Comparison of ENCODE assay signal across 7 cellular contexts in the genomic region with DNA sequence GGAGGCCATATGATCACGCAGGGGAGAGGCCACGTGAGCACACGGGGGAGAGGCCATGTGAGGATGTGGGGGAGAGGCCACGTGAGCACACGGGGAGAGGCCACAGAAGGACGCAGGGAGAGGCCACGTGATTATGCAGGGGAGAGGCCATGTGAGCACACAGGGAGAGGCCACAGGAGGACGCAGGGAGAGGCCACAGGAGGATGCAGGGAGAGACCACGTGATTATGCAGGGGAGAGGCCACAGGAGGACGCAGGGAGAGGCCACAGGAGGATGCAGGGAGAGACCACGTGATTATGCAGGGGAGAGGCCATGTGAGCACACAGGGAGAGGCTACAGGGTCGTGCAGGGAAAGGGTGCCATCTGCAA.
DNase-seq lines count a peak whose midpoint lies in the region; ATAC-seq, FAIRE-seq and TF ChIP-seq lines count a peak whose summit lies in the region.
"Not testable (repeated sequence)": the region's sequence is repeated elsewhere in the genome, so short reads cannot be mapped to it uniquely, and the experiment has no call there.

No MANE protein-coding gene starts in this region.

- not testable (repeated sequence) for H3K79me2 ChIP-seq in HCT116 (ENCODE audit: insufficient read depth, low read length)

- not testable (repeated sequence) for H3K9ac ChIP-seq in BLaER1 treated with 17β-estradiol and CSF1 and Interleukin-3, amounts not matched to agents 10 nM and 100 nM; HCT116 (ENCODE audit: low read length); neuronal stem cell (ENCODE audit: low read depth, low read length, poor library complexity)

- H2BK5ac ChIP-seq in neuronal stem cell (ENCODE audit: low read length): not testable (repeated sequence)

- TF ChIP-seq RAD21 in HCT116 (IDR thresholded peaks at IDR 0.05; ENCODE audit: low read depth): not testable (repeated sequence)

- intact Hi-C loops in HCT116 (cut with micrococcal nuclease); upper lobe of right lung (cut with DNase I): not testable (repeated sequence)

- WGBS in neuronal stem cell (ENCODE audit: extremely low coverage in 2 of 2, insufficient read length in 2 of 2, insufficient replicate concordance in 1 of 2), 2 donors: no CpG with 5 or more reads among the region's 12 CpGs

- H3K36me3 ChIP-seq in BLaER1 treated with 17β-estradiol and CSF1 and Interleukin-3, amounts not matched to agents 10 nM and 100 nM; HCT116 (ENCODE audit: control insufficient read depth in 1 of 2, insufficient read depth in 2 of 2, low read length in 2 of 2); bronchial epithelial cell (ENCODE audit: control insufficient read depth, insufficient read depth, low read length); neuronal stem cell (replicated peaks in 1 of 2; ENCODE audit: control insufficient read depth in 2 of 2, insufficient read depth in 2 of 2, low read length in 2 of 2); upper lobe of right lung: not testable (repeated sequence)

- not testable (repeated sequence) for H2BK15ac ChIP-seq in neuronal stem cell (ENCODE audit: low read length)

- not testable (repeated sequence) for H3K4me3 Mint-ChIP-seq in T-cell; effector memory CD8-positive, alpha-beta T cell

- peak overlapping the region; percentile 11 to 63 for H3K27ac Mint-ChIP-seq in T-cell
- H3K27ac Mint-ChIP-seq in effector memory CD8-positive, alpha-beta T cell: peak overlapping the region; percentile 2 to 79

- peaks cover 47 to 66% (median 47%) of the 10 kb centered on the region in 3 donors for H3K4me1 Mint-ChIP-seq in T-cell
- H3K4me1 Mint-ChIP-seq in effector memory CD8-positive, alpha-beta T cell (ENCODE audit: low read depth in 2 of 2): peaks cover 29 to 36% of the 10 kb centered on the region in 2 donors

- H3K27ac ChIP-seq in BLaER1 treated with 17β-estradiol and CSF1 and Interleukin-3, amounts not matched to agents 10 nM and 100 nM: peak overlapping the region in 1 of 11 experiments; percentile 5; a peak in 2 of 22 replicates
- H3K27ac ChIP-seq in HCT116 (ENCODE audit: low read depth, low read length): 0 out of 2 replicates have a peak overlapping the region, but pooled peaks have one; percentile 9
- not testable (repeated sequence) for H3K27ac ChIP-seq in neuronal stem cell (replicated peaks; ENCODE audit: low read length); upper lobe of right lung

- ATAC-seq in HCT116; T-cell (replicated peaks in 1 of 4); effector memory CD8-positive, alpha-beta T cell (replicated peaks): not testable (repeated sequence)
- ATAC-seq in upper lobe of right lung: peak; percentile 52

- not testable (repeated sequence) for H3K27me3 ChIP-seq in BLaER1 treated with 17β-estradiol and CSF1 and Interleukin-3, amounts not matched to agents 10 nM and 100 nM; HCT116 (ENCODE audit: insufficient read depth, low read length); bronchial epithelial cell (ENCODE audit: control insufficient read depth, insufficient read depth, low read length); neuronal stem cell (ENCODE audit: control insufficient read depth in 3 of 3, insufficient read depth in 3 of 3, low read depth in 1 of 3, low read length in 3 of 3); upper lobe of right lung

- H2BK120ac ChIP-seq in neuronal stem cell (ENCODE audit: low read depth, low read length): not testable (repeated sequence)

- H2AFZ ChIP-seq in HCT116 (ENCODE audit: low read depth, low read length, poor library complexity, severe bottlenecking); neuronal stem cell (ENCODE audit: low read length): not testable (repeated sequence)

- POLR2A ChIA-PET in HCT116 (lab: Charles Lee); T-cell (lab: Charles Lee): not testable (repeated sequence)

- H2AK5ac ChIP-seq in neuronal stem cell (ENCODE audit: low read depth, low read length): not testable (repeated sequence)

- H3K23ac ChIP-seq in neuronal stem cell (ENCODE audit: low read depth, low read length, poor library complexity): not testable (repeated sequence)

- H3K4me1 ChIP-seq in BLaER1 treated with 17β-estradiol and CSF1 and Interleukin-3, amounts not matched to agents 10 nM and 100 nM: peaks cover 42 to 52% (median 46%) of the 10 kb centered on the region in 10 experiments
- not testable (repeated sequence) for H3K4me1 ChIP-seq in HCT116 (ENCODE audit: control insufficient read depth in 1 of 2, insufficient read depth in 2 of 2, low read length in 2 of 2); neuronal stem cell (ENCODE audit: control insufficient read depth in 2 of 2, insufficient read depth in 1 of 2, low read depth in 1 of 2, low read length in 2 of 2); upper lobe of right lung

- peak; percentile 92 for FAIRE-seq in bronchial epithelial cell (lab: Jason Lieb, UNC)

- H3K14ac ChIP-seq in neuronal stem cell (ENCODE audit: low read length): not testable (repeated sequence)

- H4K20me1 ChIP-seq in BLaER1 treated with 17β-estradiol and CSF1 and Interleukin-3, amounts not matched to agents 10 nM and 100 nM; HCT116 (ENCODE audit: insufficient read depth): not testable (repeated sequence)

- H3K79me1 ChIP-seq in neuronal stem cell (ENCODE audit: low read depth, low read length): not testable (repeated sequence)

- H3K4ac ChIP-seq in neuronal stem cell (ENCODE audit: low read length): not testable (repeated sequence)

- not testable (repeated sequence) for H3K9me3 Mint-ChIP-seq in T-cell; effector memory CD8-positive, alpha-beta T cell

- H4K8ac ChIP-seq in neuronal stem cell (ENCODE audit: low read depth, low read length): not testable (repeated sequence)

- not testable (repeated sequence) for H3K9me2 ChIP-seq in HCT116 (ENCODE audit: insufficient read depth)

- H3K4me2 ChIP-seq in BLaER1 treated with 17β-estradiol and CSF1 and Interleukin-3, amounts not matched to agents 10 nM and 100 nM: peak overlapping the region; percentile 73 to 96 (median 88); a peak in 18 of 22 replicates
- H3K4me2 ChIP-seq in HCT116 (ENCODE audit: low read length); neuronal stem cell (ENCODE audit: insufficient read depth, low read length, poor library complexity, severe bottlenecking): not testable (repeated sequence)

- TF ChIP-seq CTCF in HCT116 (IDR thresholded peaks at IDR 0.05 in 2 of 3, conservative IDR thresholded peaks at IDR 0.05 in 1 of 3; ENCODE audit: borderline replicate concordance in 1 of 3, insufficient read depth in 1 of 3, low read depth in 2 of 3, low read length in 2 of 3); bronchial epithelial cell (IDR thresholded peaks at IDR 0.05; ENCODE audit: insufficient read depth, low read length, severe bottlenecking); upper lobe of right lung (IDR thresholded peaks at IDR 0.05): not testable (repeated sequence)

- RAD21 ChIA-PET in HCT116 (lab: Charles Lee; ENCODE audit: low non-redundant PET in 1 of 2, low total read pairs in 2 of 2, uncharacterized antibody in 2 of 2, unreplicated experiment in 2 of 2): not testable (repeated sequence)

- H3K9me3 ChIP-seq in BLaER1 treated with 17β-estradiol and CSF1 and Interleukin-3, amounts not matched to agents 10 nM and 100 nM (replicated peaks in 1 of 11): peaks cover 6 to 13% (median 10%) of the 10 kb centered on the region in 11 experiments; a peak in 17 of 22 replicates
- H3K9me3 ChIP-seq in HCT116 (ENCODE audit: control insufficient read depth in 1 of 2, insufficient read depth in 1 of 2, low read depth in 1 of 2, low read length in 2 of 2); upper lobe of right lung: not testable (repeated sequence)
- H3K9me3 ChIP-seq in neuronal stem cell (replicated peaks in 1 of 2; ENCODE audit: control insufficient read depth in 2 of 2, insufficient read depth in 1 of 2, low read depth in 1 of 2, low read length in 2 of 2): peaks cover 5 to 13% of the 10 kb centered on the region in 2 donors

- H3K36me3 Mint-ChIP-seq in T-cell; effector memory CD8-positive, alpha-beta T cell (ENCODE audit: insufficient read depth): not testable (repeated sequence)

- not testable (repeated sequence) for H2BK12ac ChIP-seq in neuronal stem cell (ENCODE audit: low read length)

- H4K91ac ChIP-seq in neuronal stem cell (ENCODE audit: low read depth, low read length, poor library complexity): not testable (repeated sequence)

- CTCF ChIA-PET in HCT116 (lab: Charles Lee); T-cell (lab: Charles Lee): not testable (repeated sequence)

- not testable (repeated sequence) for H3K27me3 Mint-ChIP-seq in T-cell; effector memory CD8-positive, alpha-beta T cell

- not testable (repeated sequence) for TF ChIP-seq POLR2A in HCT116 (IDR thresholded peaks at IDR 0.05; ENCODE audit: borderline replicate concordance, extremely low read depth, insufficient read depth, insufficient read length)

- peak overlapping the region; percentile 72 for H3K18ac ChIP-seq in neuronal stem cell (ENCODE audit: low read length)

- H3K4me3 ChIP-seq in BLaER1 treated with 17β-estradiol and CSF1 and Interleukin-3, amounts not matched to agents 10 nM and 100 nM; HCT116 (replicated peaks in 1 of 2; ENCODE audit: low read depth in 1 of 2, low read length in 2 of 2); bronchial epithelial cell (ENCODE audit: low read depth, low read length); upper lobe of right lung: not testable (repeated sequence)
- H3K4me3 ChIP-seq in neuronal stem cell (ENCODE audit: low read length in 2 of 2): peak overlapping the region in 1 of 2 donors; percentile 9

- BruUV-seq in HCT116 (replicated peaks; lab: Mats Ljungman, UMichigan): not testable (repeated sequence)

- DNase-seq in HCT116 (ENCODE audit: low read depth, low spot score); T-cell; bronchial epithelial cell (ENCODE audit: low read depth); effector memory CD8-positive, alpha-beta T cell; neuronal stem cell (ENCODE audit: low spot score): not testable (repeated sequence)
- DNase-seq in upper lobe of right lung: peak; percentile 39
